In the genomic region with DNA sequence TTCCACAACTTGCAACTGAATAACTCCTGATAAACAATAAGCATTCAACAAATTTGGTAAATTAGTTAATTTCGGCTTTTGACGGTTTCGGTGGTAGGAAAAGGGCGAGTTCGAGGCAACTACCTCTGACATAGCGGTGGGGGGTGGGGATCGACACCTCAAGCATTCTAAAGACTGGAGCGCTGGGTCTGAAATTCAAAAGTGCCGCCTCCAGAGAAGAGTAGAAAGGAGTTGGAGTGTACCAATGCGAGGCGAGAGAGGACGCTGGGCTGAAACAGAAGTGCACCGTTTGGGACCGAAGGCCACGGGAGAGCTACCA, we compare ENCODE assay signal across 8 cellular contexts. TPM values are rescaled to one million over a fixed set of nuclear protein-coding genes. Genes with fewer than 3 reads are reported as not detected.
DNase-seq lines count a peak whose midpoint lies in the region; ATAC-seq and TF ChIP-seq lines count a peak whose summit lies in the region.

No MANE protein-coding gene starts in this region.

- no peaks in the 10 kb centered on the region for H3K9me3 ChIP-seq in A673 (ENCODE audit: low read depth, low read length, poor library complexity, severe bottlenecking)
- H3K9me3 ChIP-seq in iPS-15b (ENCODE audit: control insufficient read depth, insufficient read depth, low read length), result no peaks in the 10 kb centered on the region

- H3K27me3 ChIP-seq in A673 (replicated peaks; ENCODE audit: insufficient read depth, low read depth, low read length, poor library complexity) (no peaks in the 10 kb centered on the region), iPS-15b (ENCODE audit: control insufficient read depth, insufficient read depth, low read length) (no peaks in the 10 kb centered on the region)

- no peak for TF ChIP-seq CTCF in A673 (conservative IDR thresholded peaks at IDR 0.05; ENCODE audit: low read depth, low read length)

- DNase-seq in A673 (ENCODE audit: low spot score), result no peak
- no peak for DNase-seq in activated T-helper 1 cell treated with anti-CD3 and anti-CD28 coated beads, Interleukin-12 subunit alpha, Interleukin-12 subunit beta, Interleukin-2, Interleukin-4 antibody, amounts not matched to agents 30 ng/mL and 10 ng/mL and 1 ng/mL, durations not matched to agents 14 hours and 24 hours and 36 hours (ENCODE audit: low spot score)
- no peak for DNase-seq in stimulated activated naive CD8-positive, alpha-beta T cell treated with anti-CD3 and anti-CD28 coated beads, Interleukin-15, Interleukin-2, amounts not matched to agents 100 U/mL and 50 U/mL, for 24 hours
- DNase-seq in retina, result no peak
- no peak for DNase-seq in NCI-H2171 treated with DMSO at 0.1 percent for 48 hours (lab: John Stamatoyannopoulos, UW)

- CTCF ChIA-PET in A673 (lab: Charles Lee), result no interaction called here

- H3K4me1 Mint-ChIP-seq in activated T-helper 1 cell treated with anti-CD3 and anti-CD28 coated beads, Interleukin-12 subunit alpha, Interleukin-12 subunit beta, Interleukin-2, Interleukin-4 antibody, amounts not matched to agents 30 ng/mL and 10 ng/mL and 1 ng/mL, durations not matched to agents 14 hours and 24 hours and 36 hours (ENCODE audit: low read depth), result peaks cover 35% of the 10 kb centered on the region

- H3K4me3 ChIP-seq in A673 (ENCODE audit: low read depth, low read length, poor library complexity, severe bottlenecking) (peak overlapping the region; percentile 69), iPS-15b (ENCODE audit: low read depth, low read length) (peak overlapping the region; percentile 80)

- H3K9ac ChIP-seq in iPS-15b (ENCODE audit: low read depth, low read length), result peak overlapping the region; percentile 94

- H3K4me1 ChIP-seq in A673 (ENCODE audit: insufficient read depth, low read length, poor library complexity, severe bottlenecking) (no peaks in the 10 kb centered on the region), iPS-15b (ENCODE audit: control insufficient read depth, insufficient read depth, low read length) (peaks cover 7% of the 10 kb centered on the region)

- no peaks in the 10 kb centered on the region for H3K27me3 Mint-ChIP-seq in activated T-helper 1 cell treated with anti-CD3 and anti-CD28 coated beads, Interleukin-12 subunit alpha, Interleukin-12 subunit beta, Interleukin-2, Interleukin-4 antibody, amounts not matched to agents 30 ng/mL and 10 ng/mL and 1 ng/mL, durations not matched to agents 14 hours and 24 hours and 36 hours (ENCODE audit: insufficient read depth)

- ATAC-seq in GM18873 (IDR thresholded peaks at IDR 0.05; ENCODE audit: low FRiP score, unreplicated experiment), result peak; percentile 3
- peak; percentile 10 for ATAC-seq in HG03378 (IDR thresholded peaks at IDR 0.05; ENCODE audit: unreplicated experiment)
- peak; percentile 3 for ATAC-seq in stimulated activated naive CD8-positive, alpha-beta T cell treated with anti-CD3 and anti-CD28 coated beads, Interleukin-15, Interleukin-2, amounts not matched to agents 100 U/mL and 50 U/mL, for 24 hours

- H3K9me3 Mint-ChIP-seq in activated T-helper 1 cell treated with anti-CD3 and anti-CD28 coated beads, Interleukin-12 subunit alpha, Interleukin-12 subunit beta, Interleukin-2, Interleukin-4 antibody, amounts not matched to agents 30 ng/mL and 10 ng/mL and 1 ng/mL, durations not matched to agents 14 hours and 24 hours and 36 hours, result no peaks in the 10 kb centered on the region

- H3K27ac Mint-ChIP-seq in activated T-helper 1 cell treated with anti-CD3 and anti-CD28 coated beads, Interleukin-12 subunit alpha, Interleukin-12 subunit beta, Interleukin-2, Interleukin-4 antibody, amounts not matched to agents 30 ng/mL and 10 ng/mL and 1 ng/mL, durations not matched to agents 14 hours and 24 hours and 36 hours, result peak overlapping the region; percentile 95

- H3K36me3 ChIP-seq in A673 (ENCODE audit: insufficient read depth, low read length, poor library complexity, severe bottlenecking) (peaks cover 7% of the 10 kb centered on the region), iPS-15b (ENCODE audit: control insufficient read depth, insufficient read depth, low read length) (peaks cover 3% of the 10 kb centered on the region)

- H3K4me3 Mint-ChIP-seq in activated T-helper 1 cell treated with anti-CD3 and anti-CD28 coated beads, Interleukin-12 subunit alpha, Interleukin-12 subunit beta, Interleukin-2, Interleukin-4 antibody, amounts not matched to agents 30 ng/mL and 10 ng/mL and 1 ng/mL, durations not matched to agents 14 hours and 24 hours and 36 hours, result peak overlapping the region; percentile 97

- intact Hi-C loops in A673 (cut with micrococcal nuclease; ENCODE audit: unreplicated experiment), result no loop called here
- intact Hi-C loops in activated T-helper 1 cell treated with anti-CD3 and anti-CD28 coated beads, Interleukin-12 subunit alpha, Interleukin-12 subunit beta, Interleukin-2, Interleukin-4 antibody, amounts not matched to agents 30 ng/mL and 10 ng/mL and 1 ng/mL, durations not matched to agents 14 hours and 24 hours and 36 hours (cut with micrococcal nuclease), result loop anchor here (1.0 to 5.0 kb wide), 6 partner anchors 13 to 761 kb away; a partner anchor contains a TSS

- H3K27ac ChIP-seq in A673 (ENCODE audit: low read depth, low read length, poor library complexity, severe bottlenecking), result peak overlapping the region; percentile 94

- POLR2A ChIA-PET in A673 (lab: Charles Lee; ENCODE audit: low non-redundant PET), result interaction anchor here (0.6 kb wide), 1 partner anchor 159 kb away, joined by 3 read pairs; no protein-coding TSS in a partner anchor

- peaks cover 11% of the 10 kb centered on the region for H3K36me3 Mint-ChIP-seq in activated T-helper 1 cell treated with anti-CD3 and anti-CD28 coated beads, Interleukin-12 subunit alpha, Interleukin-12 subunit beta, Interleukin-2, Interleukin-4 antibody, amounts not matched to agents 30 ng/mL and 10 ng/mL and 1 ng/mL, durations not matched to agents 14 hours and 24 hours and 36 hours (ENCODE audit: low read depth)

- no TSS peak for BruUV-seq in A673 (replicated peaks; lab: Mats Ljungman, UMichigan)

RNA-seq across cellular contexts. Expression of a gene that starts 0.7 kb away (rescaled TPM):
- total RNA-seq in A673 (2021), result 225 and 230 TPM in 2 replicates
- total RNA-seq in activated T-helper 1 cell treated with anti-CD3 and anti-CD28 coated beads, Interleukin-12 subunit alpha, Interleukin-12 subunit beta, Interleukin-2, Interleukin-4 antibody, amounts not matched to agents 30 ng/mL and 10 ng/mL and 1 ng/mL, durations not matched to agents 14 hours and 24 hours and 36 hours, result 122 and 138 TPM in 2 replicates

RNA-seq across cellular contexts. Expression of a gene that starts 0.9 kb away (rescaled TPM):
- 0.68 and 1.0 TPM in 2 replicates for total RNA-seq in A673 (2021)
- total RNA-seq in activated T-helper 1 cell treated with anti-CD3 and anti-CD28 coated beads, Interleukin-12 subunit alpha, Interleukin-12 subunit beta, Interleukin-2, Interleukin-4 antibody, amounts not matched to agents 30 ng/mL and 10 ng/mL and 1 ng/mL, durations not matched to agents 14 hours and 24 hours and 36 hours, result 0.64 and 0.75 TPM in 2 replicates

RNA-seq across cellular contexts. Expression of a gene that starts 12.4 kb away (rescaled TPM):
- total RNA-seq in A673 (2021), result 126 and 132 TPM in 2 replicates
- 158 and 161 TPM in 2 replicates for total RNA-seq in activated T-helper 1 cell treated with anti-CD3 and anti-CD28 coated beads, Interleukin-12 subunit alpha, Interleukin-12 subunit beta, Interleukin-2, Interleukin-4 antibody, amounts not matched to agents 30 ng/mL and 10 ng/mL and 1 ng/mL, durations not matched to agents 14 hours and 24 hours and 36 hours
